Comparison of ENCODE assay signal across 8 cellular contexts in genomic region chr7:1663857-1664651, GRCh38. TPM values are rescaled to one million over a fixed set of nuclear protein-coding genes. Genes with fewer than 3 reads are reported as not detected.
DNase-seq lines count a peak whose midpoint lies in the region; ATAC-seq and TF ChIP-seq lines count a peak whose summit lies in the region.

No MANE protein-coding gene starts in this region.

- intact Hi-C loops in Calu3 (cut with micrococcal nuclease; ENCODE audit: unreplicated experiment), result loop anchor here (1.0 kb wide), 1 partner anchor 95 kb away; no protein-coding TSS in a partner anchor
- intact Hi-C loops in right cardiac atrium (cut with DNase I), result loop anchor here (2.0 to 10.0 kb wide), 5 partner anchors 91 to 681 kb away; no protein-coding TSS in a partner anchor
- intact Hi-C loops in psoas muscle (cut with DNase I), result loop anchor here (5.0 to 10.0 kb wide), 3 partner anchors 93 to 681 kb away; no protein-coding TSS in a partner anchor

- H3K4me1 Mint-ChIP-seq in Calu3 (ENCODE audit: low read depth, unreplicated experiment), result no peaks in the 10 kb centered on the region

- BruUV-seq in Calu3 (replicated peaks; lab: Mats Ljungman, UMichigan), result no TSS peak

- WGBS in right cardiac atrium, result 6% methylated on average over 56 of the region's 56 CpGs
- WGBS in psoas muscle, 3 donors, result 8 to 11% (median 10%) methylated on average over 32 to 56 of the region's 56 CpGs

- H3K9me3 Mint-ChIP-seq in Calu3 (ENCODE audit: low read depth, unreplicated experiment), result no peaks in the 10 kb centered on the region

- no peak overlapping the region for H3K4me3 Mint-ChIP-seq in Calu3 (ENCODE audit: low read depth, unreplicated experiment)

- H3K27me3 Mint-ChIP-seq in Calu3 (ENCODE audit: unreplicated experiment), result peaks cover 76% of the 10 kb centered on the region

- no peak overlapping the region for H3K27ac Mint-ChIP-seq in Calu3 (ENCODE audit: unreplicated experiment)

- no peaks in the 10 kb centered on the region for H3K9me3 ChIP-seq in RWPE2 (ENCODE audit: severe bottlenecking)
- no peaks in the 10 kb centered on the region for H3K9me3 ChIP-seq in right cardiac atrium (ENCODE audit: control insufficient read depth, low read length)
- no peaks in the 10 kb centered on the region for H3K9me3 ChIP-seq in psoas muscle

- H3K36me3 Mint-ChIP-seq in Calu3 (ENCODE audit: insufficient read depth, unreplicated experiment), result no peaks in the 10 kb centered on the region

- peak; percentile 7 for DNase-seq in Calu3
- peak; percentile 65 for DNase-seq in RWPE2 (ENCODE audit: low spot score)
- peak; percentile 12 to 55 (median 29) for DNase-seq in right cardiac atrium
- peak; percentile 9 to 47 for DNase-seq in psoas muscle
- DNase-seq in SK-N-DZ (ENCODE audit: low spot score), result no peak
- DNase-seq in mucosa of gallbladder (ENCODE audit: low spot score), result no peak
- no peak for DNase-seq in GM19240 (ENCODE audit: insufficient read length, low spot score)
- no peak for DNase-seq in stimulated activated CD4-positive, alpha-beta T cell treated with anti-CD3 and anti-CD28 coated beads, Interleukin-12 subunit alpha, Interleukin-12 subunit beta, amount 100 ng/mL, for 4 hours

- ATAC-seq in RWPE2 (ENCODE audit: low read depth) (no peak), right cardiac atrium (no peak), psoas muscle (no peak)

- H3K4me1 ChIP-seq in RWPE2 (ENCODE audit: insufficient read depth, poor library complexity, severe bottlenecking) (no peaks in the 10 kb centered on the region), right cardiac atrium (ENCODE audit: control insufficient read depth, insufficient read depth, low read length) (no peaks in the 10 kb centered on the region), psoas muscle (peaks cover 12% of the 10 kb centered on the region)

- CTCF ChIA-PET in Calu3 (lab: Charles Lee), result interaction anchor here (0.6 to 1.5 kb wide), 17 partner anchors 9 to 1342 kb away, joined by 3 to 13 read pairs (median 4); no protein-coding TSS in a partner anchor

- H3K36me3 ChIP-seq in RWPE2 (ENCODE audit: low read depth) (no peaks in the 10 kb centered on the region), psoas muscle (ENCODE audit: insufficient read depth in 1 of 2, low read depth in 1 of 2) (no peaks in the 10 kb centered on the region)

- TF ChIP-seq CTCF in Calu3 (IDR thresholded peaks at IDR 0.05; ENCODE audit: unreplicated experiment) (no peak), RWPE2 (IDR thresholded peaks at IDR 0.05; ENCODE audit: poor library complexity, severe bottlenecking) (no peak), psoas muscle (IDR thresholded peaks at IDR 0.05) (no peak)

- H3K27ac ChIP-seq in RWPE2 (ENCODE audit: poor library complexity, severe bottlenecking) (no peak overlapping the region), right cardiac atrium (ENCODE audit: low read length) (no peak overlapping the region), psoas muscle (no peak overlapping the region)

- H3K4me3 ChIP-seq in RWPE2 (ENCODE audit: severe bottlenecking) (no peak overlapping the region), right cardiac atrium (ENCODE audit: low read length) (peak overlapping the region; percentile 81), psoas muscle (peak overlapping the region; percentile 74)

- H3K27me3 ChIP-seq in RWPE2 (ENCODE audit: insufficient read depth, poor library complexity, severe bottlenecking) (peaks cover 64% of the 10 kb centered on the region), right cardiac atrium (ENCODE audit: control insufficient read depth, insufficient read depth) (no peaks in the 10 kb centered on the region), psoas muscle (ENCODE audit: insufficient read depth in 3 of 3, low read length in 2 of 3) (peaks cover 0 to 73% (median 22%) of the 10 kb centered on the region in 3 donors)

RNA-seq across cellular contexts. Expression of gene ELFN1, which starts 6.0 kb away (rescaled TPM):
- total RNA-seq in Calu3 (2022) (0.27 TPM in 1 of 2 replicates, not detected in the other), right cardiac atrium (10 to 100 TPM; 11.8 to 13.7 (median 13.0) TPM), psoas muscle (under 1 TPM; 0.46 to 0.73 (median 0.66) TPM), mucosa of gallbladder (1.4 TPM)
- polyA plus RNA-seq in right cardiac atrium (9.1 TPM), psoas muscle (under 1 TPM; 0.11 to 0.87 (median 0.27) TPM)
- 19.1 and 20.7 TPM in 2 replicates for polyA plus RNA-seq in SK-N-DZ (2014; cell fraction: cytosol; rRNA removed)
- polyA plus RNA-seq in SK-N-DZ (2014; cell fraction: nucleus; rRNA removed), result 13.3 and 17.1 TPM in 2 replicates

Comparison
In these comparisons a context has a peak if more than half of its experiments do, and no peak if none do; other contexts are left out.
1. DNase-seq: peak in Calu3 (single experiment), RWPE2 (single experiment), right cardiac atrium (3 of 3) and psoas muscle (2 of 2); none in SK-N-DZ (single experiment), mucosa of gallbladder (single experiment), GM19240 (single experiment) and stimulated activated CD4-positive, alpha-beta T cell treated with anti-CD3 and anti-CD28 coated beads, Interleukin-12 subunit alpha, Interleukin-12 subunit beta, amount 100 ng/mL, for 4 hours (single experiment).